ENCODE assay signal across 29 cellular contexts in the genomic region with DNA sequence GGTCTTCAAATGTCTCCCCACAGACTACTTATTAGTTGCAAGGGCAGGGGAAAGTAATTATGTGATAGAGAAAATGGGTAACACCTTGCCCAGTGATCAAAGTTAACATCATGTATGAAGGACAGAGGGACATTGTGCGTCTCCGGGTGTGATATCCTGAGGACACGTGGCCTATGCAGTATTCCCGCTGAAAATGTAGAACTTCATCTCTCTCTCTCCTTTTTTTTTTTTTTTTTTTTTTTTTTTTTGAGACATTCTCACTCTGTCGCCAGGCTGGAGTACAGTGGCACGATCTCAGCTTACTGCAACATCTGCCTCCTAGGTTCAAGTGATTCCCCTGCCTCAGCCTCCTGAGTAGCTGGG. TPM values are rescaled to one million over a fixed set of nuclear protein-coding genes. Genes with fewer than 3 reads are reported as not detected.
"Had no signal": no experiment of that assay in that cellular context is flagged by ENCODE, and none has a peak within 500 bp of the region (broad histone marks: within the 10 kb centered on the region; RNA-seq: fewer than 3 reads in every experiment).

No MANE protein-coding gene starts in this region.

- ATAC-seq: activated CD4-positive, alpha-beta T cell treated with anti-CD3 and anti-CD28 coated beads for 36 hours; activated CD8-positive, alpha-beta memory T cell treated with anti-CD3 and anti-CD28 coated beads, Interleukin-2, amount 10 ng/mL, durations not matched to agents 7 days and 5 days; activated CD8-positive, alpha-beta T cell treated with anti-CD3 and anti-CD28 coated beads, Interleukin-2, amount 10 ng/mL, durations not matched to agents 7 days and 5 days; activated naive CD8-positive, alpha-beta T cell treated with anti-CD3 and anti-CD28 coated beads, Interleukin-2, amount 50 U/mL, for 24 hours; body of pancreas; esophagus mucosa; T-helper 17 cell had no signal

- H3K27me3 ChIP-seq: adrenal gland, body of pancreas had no signal

- DNase-seq: activated CD4-positive, alpha-beta memory T cell treated with anti-CD3 and anti-CD28 coated beads for 36 hours; activated CD4-positive, alpha-beta T cell treated with anti-CD3 and anti-CD28 coated beads for 36 hours; activated CD4-positive, alpha-beta T cell treated with anti-CD3 and anti-CD28 coated beads, Interleukin-2, amount 10 ng/mL, durations not matched to agents 24 days and 14 days; activated CD4-positive, CD25-positive, alpha-beta regulatory T cell; activated CD4-positive, CD25-positive, alpha-beta regulatory T cell treated with anti-CD3 and anti-CD28 coated beads, Interleukin-2, amount 50 U/mL, for 72 hours; activated CD8-positive, alpha-beta memory T cell treated with anti-CD3 and anti-CD28 coated beads, Interleukin-2, amount 50 U/mL, for 4 hours; activated CD8-positive, alpha-beta T cell treated with anti-CD3 and anti-CD28 coated beads, Interleukin-2, amount 10 ng/mL, durations not matched to agents 7 days and 5 days; activated effector memory CD4-positive, alpha-beta T cell treated with anti-CD3 and anti-CD28 coated beads, Interleukin-2, amount 50 U/mL, for 16 hours; activated naive CD4-positive, alpha-beta T cell treated with anti-CD3 and anti-CD28 coated beads for 36 hours; activated naive CD8-positive, alpha-beta T cell treated with anti-CD3 and anti-CD28 coated beads for 36 hours; activated naive CD8-positive, alpha-beta T cell treated with anti-CD3 and anti-CD28 coated beads, Interleukin-2, amount 50 U/mL, for 24 hours; activated T-cell treated with anti-CD3 and anti-CD28 coated beads, Interleukin-2, amount 50 U/mL, for 1 hour; amygdala; aorta; body of pancreas; caudate nucleus; cortex of kidney; dermis blood vessel endothelial cell; effector CD8-positive, alpha-beta T cell; foreskin fibroblast; T-helper 1 cell; T-helper 17 cell; T1000 had no signal

- H3K4me1 ChIP-seq: adrenal gland, body of pancreas had no signal

- H3K36me3 ChIP-seq: adrenal gland had no signal

- H3K4me3 ChIP-seq: adrenal gland, body of pancreas had no signal

- FAIRE-seq: colon, frontal cortex had no signal

- H3K9me3 ChIP-seq: adrenal gland, body of pancreas had no signal

- H3K27ac ChIP-seq: adrenal gland, body of pancreas had no signal

RNA-seq across cellular contexts. Expression of gene CUEDC1, which starts 7.9 kb away (rescaled TPM):
- total RNA-seq: activated CD8-positive, alpha-beta memory T cell treated with anti-CD3 and anti-CD28 coated beads, Interleukin-2, amount 10 ng/mL, durations not matched to agents 7 days and 5 days; activated T-helper 1 cell treated with anti-CD3 and anti-CD28 coated beads, Interleukin-12 subunit alpha, Interleukin-12 subunit beta, Interleukin-2, Interleukin-4 antibody, amounts not matched to agents 30 ng/mL and 10 ng/mL and 1 ng/mL, durations not matched to agents 14 hours and 24 hours and 36 hours had no signal
